In genomic region chr9:81608289-81608657, GRCh38 we compare ENCODE assay signal across 25 cellular contexts.
"Had no signal": no experiment of that assay in that cellular context is flagged by ENCODE, and none has a peak within 500 bp of the region (broad histone marks: within the 10 kb centered on the region; RNA-seq: fewer than 3 reads in every experiment).

No MANE protein-coding gene starts in this region.

- DNase-seq: islet precursor cell; left ventricle myocardium inferior; mesendoderm; naive B cell; natural killer cell; nephron progenitor cell; occipital lobe; pancreas; retina; right cardiac atrium; sigmoid colon; small intestine; spleen; stimulated activated CD4-positive, alpha-beta T cell treated with anti-CD3 and anti-CD28 coated beads, Interleukin-4, amount 100 ng/mL, for 24 hours; stimulated activated naive CD4-positive, alpha-beta T cell; substantia nigra; tibial artery; upper lobe of right lung had no signal

- H3K36me3 ChIP-seq: prostate gland had no signal

- H3K27ac ChIP-seq: hepatocyte, left ventricle myocardium inferior, neural progenitor cell, neutrophil, pancreas, prostate gland, spleen, tibial artery, upper lobe of right lung had no signal

- H3K9me3 ChIP-seq: left ventricle myocardium inferior, neutrophil, pancreas, prostate gland, sigmoid colon, spleen, tibial artery, upper lobe of right lung had no signal

- H3K4me1 ChIP-seq: pancreas, prostate gland, upper lobe of right lung had no signal

- H2AFZ ChIP-seq: hepatocyte, neural progenitor cell had no signal

- H3K9ac ChIP-seq: neural progenitor cell had no signal

- H3K4me2 ChIP-seq: hepatocyte, neural progenitor cell had no signal

- ATAC-seq: natural killer cell; pancreas; right cardiac atrium; stimulated activated effector memory CD8-positive, alpha-beta T cell treated with anti-CD3 and anti-CD28 coated beads, Interleukin-12 subunit alpha, Interleukin-12 subunit beta, amount 100 ng/mL, for 72 hours; upper lobe of right lung had no signal

- H3K27me3 ChIP-seq: hepatocyte, neural progenitor cell, neutrophil, pancreas, sigmoid colon, spleen, tibial artery, upper lobe of right lung had no signal

- FAIRE-seq: pancreas, small intestine, urothelium cell line had no signal

- H3K4me3 ChIP-seq: hepatocyte, left ventricle myocardium inferior, lung, neural progenitor cell, pancreas, prostate gland, sigmoid colon, spleen, tibial artery, upper lobe of right lung had no signal
